In genomic region chr18:45467307-45467706, GRCh38 we compare ENCODE assay signal across 22 cellular contexts.
A peak's percentile ranks its signal among the peaks of the same experiment; 100 is the strongest.
DNase-seq lines count a peak whose midpoint lies in the region; ATAC-seq, FAIRE-seq and TF ChIP-seq lines count a peak whose summit lies in the region.
"Had no signal": no experiment of that assay in that cellular context is flagged by ENCODE, and none has a peak within 500 bp of the region (broad histone marks: within the 10 kb centered on the region; RNA-seq: fewer than 3 reads in every experiment).

No MANE protein-coding gene starts in this region.

- peaks cover 66% of the 10 kb centered on the region for H3K4me1 ChIP-seq in Loucy (ENCODE audit: insufficient read depth, low read length, poor library complexity, severe bottlenecking)
- H3K4me1 ChIP-seq in endothelial cell of umbilical vein (ENCODE audit: control insufficient read depth, extremely low read depth, insufficient read depth, low read length), result no peaks in the 10 kb centered on the region
- H3K4me1 ChIP-seq: colonic mucosa, prostate gland had no signal

- peak; percentile 60 for ATAC-seq in GM19351 (IDR thresholded peaks at IDR 0.05; ENCODE audit: unreplicated experiment)
- ATAC-seq in HG03025 (IDR thresholded peaks at IDR 0.05; ENCODE audit: low FRiP score, unreplicated experiment), result no peak
- ATAC-seq: effector memory CD8-positive, alpha-beta T cell; esophagus mucosa had no signal

- no peak for TF ChIP-seq CTCF in Loucy (conservative IDR thresholded peaks at IDR 0.05; ENCODE audit: low read length)
- TF ChIP-seq CTCF in endothelial cell of umbilical vein (IDR thresholded peaks at IDR 0.05; ENCODE audit: extremely low read depth in 1 of 2, insufficient read depth in 1 of 2, low read depth in 1 of 2, low read length in 2 of 2), result no peak
- no peak for TF ChIP-seq CTCF in mesothelial cell of epicardium (IDR thresholded peaks at IDR 0.05; ENCODE audit: unreplicated experiment)

- no peaks in the 10 kb centered on the region for H3K9me3 Mint-ChIP-seq in mesothelial cell of epicardium
- H3K9me3 Mint-ChIP-seq: activated CD4-positive, alpha-beta T cell treated with anti-CD3 and anti-CD28 coated beads, Interleukin-2, amount 10 ng/mL, durations not matched to agents 7 days and 5 days; activated naive CD4-positive, alpha-beta T cell treated with anti-CD3 and anti-CD28 coated beads for 36 hours; effector memory CD8-positive, alpha-beta T cell had no signal

- H3K9me1 ChIP-seq in endothelial cell of umbilical vein (replicated peaks; ENCODE audit: control insufficient read depth, extremely low read depth, insufficient read depth, low read length), result no peaks in the 10 kb centered on the region

- no TSS peak for BruUV-seq in endothelial cell of umbilical vein (replicated peaks; lab: Mats Ljungman, UMichigan)

- H3K9ac ChIP-seq in Loucy (ENCODE audit: low read depth, low read length, poor library complexity, severe bottlenecking) (peak overlapping the region; percentile 56), endothelial cell of umbilical vein (replicated peaks; ENCODE audit: extremely low read depth, insufficient read depth, low read length) (no peak overlapping the region)

- H3K36me3 Mint-ChIP-seq in mesothelial cell of epicardium, result no peaks in the 10 kb centered on the region
- H3K36me3 Mint-ChIP-seq: CD4-positive, CD25-positive, alpha-beta regulatory T cell had no signal

- no peak overlapping the region for H3K27ac Mint-ChIP-seq in mesothelial cell of epicardium
- H3K27ac Mint-ChIP-seq: activated CD4-positive, alpha-beta T cell treated with anti-CD3 and anti-CD28 coated beads, Interleukin-2, amount 10 ng/mL, durations not matched to agents 7 days and 5 days; activated naive CD4-positive, alpha-beta T cell treated with anti-CD3 and anti-CD28 coated beads for 36 hours; CD4-positive, CD25-positive, alpha-beta regulatory T cell; effector memory CD8-positive, alpha-beta T cell had no signal

- H3K27ac ChIP-seq in endothelial cell of umbilical vein (ENCODE audit: insufficient read depth, low read depth, low read length), result no peak overlapping the region
- H3K27ac ChIP-seq: colonic mucosa, neutrophil, prostate gland had no signal

- TF ChIP-seq POLR2A in endothelial cell of umbilical vein (IDR thresholded peaks at IDR 0.05; ENCODE audit: low read depth, low read length), result no peak

- no peak overlapping the region for H3K4me3 Mint-ChIP-seq in mesothelial cell of epicardium
- H3K4me3 Mint-ChIP-seq: activated CD4-positive, alpha-beta T cell treated with anti-CD3 and anti-CD28 coated beads, Interleukin-2, amount 10 ng/mL, durations not matched to agents 7 days and 5 days; activated naive CD4-positive, alpha-beta T cell treated with anti-CD3 and anti-CD28 coated beads for 36 hours; CD4-positive, CD25-positive, alpha-beta regulatory T cell; effector memory CD8-positive, alpha-beta T cell had no signal

- H3K9me3 ChIP-seq in Loucy (ENCODE audit: insufficient read depth, low read depth, low read length), result no peaks in the 10 kb centered on the region
- H3K9me3 ChIP-seq in endothelial cell of umbilical vein (replicated peaks; ENCODE audit: control insufficient read depth, insufficient read depth, low read length), result no peaks in the 10 kb centered on the region
- H3K9me3 ChIP-seq: colonic mucosa, neutrophil, prostate gland had no signal

- H3K36me3 ChIP-seq in Loucy (ENCODE audit: insufficient read depth, low read length) (no peaks in the 10 kb centered on the region), endothelial cell of umbilical vein (ENCODE audit: control insufficient read depth in 2 of 2, extremely low read depth in 1 of 2, insufficient read depth in 2 of 2, low read length in 2 of 2) (no peaks in the 10 kb centered on the region)
- H3K36me3 ChIP-seq: colonic mucosa, neutrophil, prostate gland had no signal

- H3K79me2 ChIP-seq in Loucy (ENCODE audit: insufficient read depth, low read length) (no peaks in the 10 kb centered on the region), endothelial cell of umbilical vein (ENCODE audit: control insufficient read depth, insufficient read depth, low read length) (no peaks in the 10 kb centered on the region)

- H2AFZ ChIP-seq in Loucy (ENCODE audit: low read length), result no peak overlapping the region
- H2AFZ ChIP-seq in endothelial cell of umbilical vein (ENCODE audit: low read depth, low read length), result no peak overlapping the region

- DNase-seq in Daoy (ENCODE audit: low read depth) (peak; percentile 2), endothelial cell of umbilical vein (ENCODE audit: low read depth, low spot score) (peak; percentile 5), DMS114 treated with DMSO at 0.1 percent for 48 hours (lab: John Stamatoyannopoulos, UW; ENCODE audit: unreplicated experiment) (no peak), mesothelial cell of epicardium (ENCODE audit: low spot score in 2 of 2, unreplicated experiment in 2 of 2) (no peak)
- DNase-seq: activated CD4-positive, alpha-beta T cell treated with anti-CD3 and anti-CD28 coated beads, Interleukin-2, amount 10 ng/mL, durations not matched to agents 7 days and 5 days; activated naive CD4-positive, alpha-beta T cell treated with anti-CD3 and anti-CD28 coated beads for 36 hours; CD4-positive, CD25-positive, alpha-beta regulatory T cell; colonic mucosa; effector memory CD8-positive, alpha-beta T cell; IMR-90; mesendoderm; NCI-H1694 treated with DMSO at 0.1 percent for 48 hours; NCI-H526; trophoblast cell had no signal

- H3K27me3 ChIP-seq in Loucy (ENCODE audit: insufficient read depth, low read length, poor library complexity, severe bottlenecking) (no peaks in the 10 kb centered on the region), endothelial cell of umbilical vein (ENCODE audit: control insufficient read depth in 2 of 2, insufficient read depth in 2 of 2, low read length in 2 of 2) (no peaks in the 10 kb centered on the region)
- H3K27me3 ChIP-seq: colonic mucosa, neutrophil had no signal

- no peak for FAIRE-seq in endothelial cell of umbilical vein (lab: Jason Lieb, UNC)
- FAIRE-seq: G401.6, H54 had no signal

- H3K4me2 ChIP-seq in Loucy (ENCODE audit: low read depth, low read length, poor library complexity, severe bottlenecking) (peak overlapping the region; percentile 54), endothelial cell of umbilical vein (ENCODE audit: insufficient read depth, low read length) (no peak overlapping the region)

- intact Hi-C loops in endothelial cell of umbilical vein (cut with micrococcal nuclease), result no loop called here

- H3K4me3 ChIP-seq in Loucy (ENCODE audit: low read length, poor library complexity, severe bottlenecking) (peak overlapping the region; percentile 24), endothelial cell of umbilical vein (replicated peaks in 1 of 3; ENCODE audit: insufficient read depth in 1 of 3, low read depth in 1 of 3, low read length in 3 of 3) (no peak overlapping the region)
- H3K4me3 ChIP-seq: colonic mucosa, prostate gland had no signal

- POLR2A ChIA-PET in endothelial cell of umbilical vein (lab: Charles Lee), result no interaction called here

- 0 out of 2 replicates have a peak, but pooled peaks cover 5% of the 10 kb centered on the region for H3F3A ChIP-seq in Loucy (ENCODE audit: low read depth)

- CTCF ChIA-PET in endothelial cell of umbilical vein (lab: Charles Lee), result no interaction called here

- dilution Hi-C loops in endothelial cell of umbilical vein (cut with MboI; ENCODE audit: extremely low pct_ligation_motif_present, low sequenced_read_pairs), result no loop called here

- H3K27me3 Mint-ChIP-seq in mesothelial cell of epicardium (ENCODE audit: low read depth), result peaks cover 4% of the 10 kb centered on the region
- H3K27me3 Mint-ChIP-seq: CD4-positive, CD25-positive, alpha-beta regulatory T cell had no signal

- H3K4me1 Mint-ChIP-seq in mesothelial cell of epicardium, result peaks cover 9% of the 10 kb centered on the region
- H3K4me1 Mint-ChIP-seq: activated CD4-positive, alpha-beta T cell treated with anti-CD3 and anti-CD28 coated beads, Interleukin-2, amount 10 ng/mL, durations not matched to agents 7 days and 5 days had no signal

- no peaks in the 10 kb centered on the region for H3K9me2 ChIP-seq in Loucy (replicated peaks; ENCODE audit: low read depth, low read length)

- H4K20me1 ChIP-seq in Loucy (ENCODE audit: insufficient read depth, low read length, poor library complexity, severe bottlenecking), result no peaks in the 10 kb centered on the region
- no peaks in the 10 kb centered on the region for H4K20me1 ChIP-seq in endothelial cell of umbilical vein (replicated peaks; ENCODE audit: control insufficient read depth, extremely low read depth, insufficient read depth, low read length)

TF ChIP-seq in endothelial cell of umbilical vein, 7 proteins besides CTCF, POLR2A, EP300 and RAD21:
- no peak for TF ChIP-seq FOS (IDR thresholded peaks at IDR 0.05; ENCODE audit: borderline replicate concordance, insufficient read depth, low read length)
- no peak for TF ChIP-seq JUN (IDR thresholded peaks at IDR 0.05; ENCODE audit: borderline replicate concordance, insufficient read depth, insufficient read length, low read depth)
- TF ChIP-seq, protein P1, sequence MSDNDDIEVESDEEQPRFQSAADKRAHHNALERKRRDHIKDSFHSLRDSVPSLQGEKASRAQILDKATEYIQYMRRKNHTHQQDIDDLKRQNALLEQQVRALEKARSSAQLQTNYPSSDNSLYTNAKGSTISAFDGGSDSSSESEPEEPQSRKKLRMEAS (IDR thresholded peaks at IDR 0.05; ENCODE audit: insufficient read depth, insufficient read length), result no peak
- TF ChIP-seq POLR2AphosphoS5 (IDR thresholded peaks at IDR 0.05; ENCODE audit: insufficient read depth, low read depth, low read length), result no peak
- TF ChIP-seq MYC (IDR thresholded peaks at IDR 0.05; ENCODE audit: low read depth, low read length), result no peak
- TF ChIP-seq GATA2 (IDR thresholded peaks at IDR 0.05; ENCODE audit: insufficient read depth, insufficient read length, low read depth, low read length), result no peak
- no peak for TF ChIP-seq EZH2 (IDR thresholded peaks at IDR 0.05; ENCODE audit: borderline replicate concordance, low read depth, low read length, severe bottlenecking)
TF ChIP-seq in endothelial cell of umbilical vein: peak in this region for 0.

Comparison
In these comparisons a context has a peak if more than half of its experiments do, and no peak if none do; other contexts are left out.
1. DNase-seq: peak in Daoy (single experiment) and endothelial cell of umbilical vein (single experiment); none in DMS114 treated with DMSO at 0.1 percent for 48 hours (single experiment) and mesothelial cell of epicardium (0 of 2).